Comparison of ENCODE assay signal across 8 cellular contexts in the genomic region with DNA sequence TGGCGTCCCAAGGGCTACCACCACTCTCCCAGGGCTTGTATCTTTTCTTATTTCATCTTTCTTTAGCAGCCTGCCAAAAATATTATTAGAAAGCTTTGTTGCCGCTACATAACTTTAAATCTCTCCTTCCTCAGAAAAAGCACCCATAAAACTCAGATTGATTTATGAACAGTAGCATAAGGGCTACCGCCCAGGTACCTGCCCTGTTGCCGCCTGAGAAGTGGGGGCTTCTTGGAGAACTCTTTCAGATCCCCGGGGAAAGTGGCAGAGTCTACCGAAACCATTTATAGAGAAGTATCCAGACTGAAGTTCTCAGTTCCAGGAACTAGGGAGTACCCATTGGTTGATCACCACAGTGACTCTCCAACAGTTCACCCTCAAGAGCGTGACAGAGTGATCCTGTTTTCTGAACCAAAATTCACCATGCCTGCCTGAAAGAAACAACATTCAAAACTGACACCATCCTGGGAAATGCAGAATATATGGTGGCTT. TPM values are rescaled to one million over a fixed set of nuclear protein-coding genes. Genes with fewer than 3 reads are reported as not detected.
A peak's percentile ranks its signal among the peaks of the same experiment; 100 is the strongest.
DNase-seq lines count a peak whose midpoint lies in the region; ATAC-seq and TF ChIP-seq lines count a peak whose summit lies in the region.

No MANE protein-coding gene starts in this region.

- H3K36me3 ChIP-seq in DND-41 (ENCODE audit: insufficient read depth, low read length): peaks cover 23% of the 10 kb centered on the region

- no peaks in the 10 kb centered on the region for H3K9me3 ChIP-seq in DND-41 (ENCODE audit: insufficient read depth, low read length, severe bottlenecking)

- H3K36me3 Mint-ChIP-seq in naive B cell: peaks cover 1 to 8% of the 10 kb centered on the region in 2 donors

- no peaks in the 10 kb centered on the region for H3K9me3 Mint-ChIP-seq in naive B cell

- DNase-seq in DND-41: no peak
- peak; percentile 47 for DNase-seq in NOMO-1 treated with dmso at 0.1 percent for 144 hours (lab: John Stamatoyannopoulos, UW; ENCODE audit: unreplicated experiment)
- DNase-seq in coronary artery (ENCODE audit: low spot score): no peak
- DNase-seq in naive B cell: peak; percentile 56
- no peak for DNase-seq in NCI-H2196 treated with DMSO at 0.1 percent for 48 hours (lab: John Stamatoyannopoulos, UW; ENCODE audit: unreplicated experiment)
- no peak for DNase-seq in stimulated activated naive CD4-positive, alpha-beta T cell treated with Interleukin-2 at 50 U/mL for 16 hours (lab: John Stamatoyannopoulos, UW)
- no peak for DNase-seq in DMS 273 treated with DMSO at 0.1 percent for 48 hours (lab: John Stamatoyannopoulos, UW)

- H2AFZ ChIP-seq in DND-41 (ENCODE audit: low read depth, low read length): peak overlapping the region; percentile 66

- no peak for ATAC-seq in DND-41 (ENCODE audit: insufficient read depth, low read depth)
- ATAC-seq in naive B cell (ENCODE audit: low read depth in 2 of 2): peak; percentile 19 to 24
- no peak for ATAC-seq in GM18867 (IDR thresholded peaks at IDR 0.05; ENCODE audit: unreplicated experiment)

- H3K4me2 ChIP-seq in DND-41 (ENCODE audit: insufficient read depth, low read length): peak overlapping the region; percentile 82

- peaks cover 18% of the 10 kb centered on the region for H4K20me1 ChIP-seq in DND-41 (ENCODE audit: insufficient read depth, low read length)

- TF ChIP-seq CTCF in DND-41 (IDR thresholded peaks at IDR 0.05; ENCODE audit: borderline replicate concordance, extremely low read depth, low read length, poor library complexity, severe bottlenecking): no peak
- TF ChIP-seq CTCF in coronary artery (IDR thresholded peaks at IDR 0.05): no peak

- H3K27ac ChIP-seq in DND-41 (ENCODE audit: low read length) (peak overlapping the region; percentile 87), coronary artery (peak overlapping the region; percentile 92 to 94)

- H3K4me1 Mint-ChIP-seq in naive B cell: peaks cover 39 to 47% (median 43%) of the 10 kb centered on the region in 3 donors

- H3K27me3 ChIP-seq in DND-41 (ENCODE audit: insufficient read depth, low read length, poor library complexity): no peaks in the 10 kb centered on the region

- peak overlapping the region; percentile 90 to 99 (median 95) for H3K4me3 Mint-ChIP-seq in naive B cell

- H3K27me3 Mint-ChIP-seq in naive B cell: no peaks in the 10 kb centered on the region

- H3K79me2 ChIP-seq in DND-41 (ENCODE audit: insufficient read depth, low read length): peaks cover 52% of the 10 kb centered on the region

- H3K4me3 ChIP-seq in DND-41 (ENCODE audit: low read depth in 1 of 2, low read length in 2 of 2): peak overlapping the region; percentile 70 to 88; a peak in 3 of 4 replicates
- H3K4me3 ChIP-seq in coronary artery: peak overlapping the region; percentile 87

- peak overlapping the region; percentile 96 for H3K9ac ChIP-seq in DND-41 (ENCODE audit: low read depth, low read length)

- H3K27ac Mint-ChIP-seq in naive B cell: peak overlapping the region; percentile 97 to 100 (median 98)

- peaks cover 79% of the 10 kb centered on the region for H3K4me1 ChIP-seq in DND-41 (ENCODE audit: insufficient read depth, low read length)

RNA-seq across cellular contexts. Expression of a gene that starts 0.7 kb away (rescaled TPM):
- polyA plus RNA-seq in naive B cell (ENCODE audit: low read depth in 6 of 6): 100 to 1,000 TPM in 2 of 6 donors, 10 to 100 TPM in 4; 77.0 to 152 (median 99.1) TPM

Comparison
In these comparisons a context has a peak if more than half of its experiments do, and no peak if none do; other contexts are left out.
1. ATAC-seq: peak in naive B cell (2 of 2); none in DND-41 (single experiment) and GM18867 (single experiment).
2. DNase-seq: peak in NOMO-1 treated with dmso at 0.1 percent for 144 hours (single experiment) and naive B cell (single experiment); none in DND-41 (single experiment), coronary artery (single experiment), NCI-H2196 treated with DMSO at 0.1 percent for 48 hours (single experiment), stimulated activated naive CD4-positive, alpha-beta T cell treated with Interleukin-2 at 50 U/mL for 16 hours (single experiment) and DMS 273 treated with DMSO at 0.1 percent for 48 hours (single experiment).